1 cellular context compared by ENCODE assay signal in the genomic region with DNA sequence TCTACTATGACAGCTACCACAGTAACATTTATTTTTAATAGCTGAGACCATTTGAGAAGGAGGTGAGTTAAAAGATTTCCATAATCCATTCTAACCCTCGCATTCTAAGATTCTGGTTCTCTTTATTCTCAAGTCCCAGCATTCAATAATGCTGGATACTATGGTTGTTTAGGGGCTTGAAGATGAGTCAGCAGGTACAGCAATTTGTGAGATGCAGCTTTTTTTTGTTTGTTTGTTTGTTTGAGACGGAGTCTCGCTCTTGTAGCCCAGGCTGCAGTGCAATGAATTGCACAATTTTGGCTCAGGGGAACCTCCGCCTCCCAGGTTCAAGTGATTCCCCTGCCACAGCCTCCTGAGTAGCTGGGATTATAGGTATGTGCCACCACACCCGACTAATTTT.
TF ChIP-seq lines count a peak whose summit lies in the region.

No MANE protein-coding gene starts in this region.

TF ChIP-seq in HEK293, 187 proteins besides CTCF, POLR2A, EP300 and RAD21 (continued from another document):
- TF ChIP-seq ZNF214 (tag by site-specific recombination; IDR thresholded peaks at IDR 0.05; ENCODE audit: borderline replicate concordance) (no peak), ZNF114 (tag by site-specific recombination; IDR thresholded peaks at IDR 0.05) (no peak), GLIS1 (tag by site-specific recombination; IDR thresholded peaks at IDR 0.05) (0 out of 2 replicates have a peak, but pooled peaks have one; percentile 11), ZNF473 (tag by site-specific recombination; IDR thresholded peaks at IDR 0.05) (no peak), ZNF416 (tag by site-specific recombination; IDR thresholded peaks at IDR 0.05) (no peak), ZNF350 (tag by site-specific recombination; IDR thresholded peaks at IDR 0.05) (no peak), OSR2 (tag by site-specific recombination; IDR thresholded peaks at IDR 0.05) (no peak), ZNF560 (tag by site-specific recombination; IDR thresholded peaks at IDR 0.05; ENCODE audit: borderline replicate concordance) (no peak), ZNF140 (tag by site-specific recombination; IDR thresholded peaks at IDR 0.05) (no peak), ZNF112 (tag by site-specific recombination; IDR thresholded peaks at IDR 0.05) (no peak), KLF10 (tag by site-specific recombination; IDR thresholded peaks at IDR 0.05) (no peak), ZFP41 (tag by site-specific recombination; IDR thresholded peaks at IDR 0.05; ENCODE audit: borderline replicate concordance) (no peak)
- TF ChIP-seq, protein P1, sequence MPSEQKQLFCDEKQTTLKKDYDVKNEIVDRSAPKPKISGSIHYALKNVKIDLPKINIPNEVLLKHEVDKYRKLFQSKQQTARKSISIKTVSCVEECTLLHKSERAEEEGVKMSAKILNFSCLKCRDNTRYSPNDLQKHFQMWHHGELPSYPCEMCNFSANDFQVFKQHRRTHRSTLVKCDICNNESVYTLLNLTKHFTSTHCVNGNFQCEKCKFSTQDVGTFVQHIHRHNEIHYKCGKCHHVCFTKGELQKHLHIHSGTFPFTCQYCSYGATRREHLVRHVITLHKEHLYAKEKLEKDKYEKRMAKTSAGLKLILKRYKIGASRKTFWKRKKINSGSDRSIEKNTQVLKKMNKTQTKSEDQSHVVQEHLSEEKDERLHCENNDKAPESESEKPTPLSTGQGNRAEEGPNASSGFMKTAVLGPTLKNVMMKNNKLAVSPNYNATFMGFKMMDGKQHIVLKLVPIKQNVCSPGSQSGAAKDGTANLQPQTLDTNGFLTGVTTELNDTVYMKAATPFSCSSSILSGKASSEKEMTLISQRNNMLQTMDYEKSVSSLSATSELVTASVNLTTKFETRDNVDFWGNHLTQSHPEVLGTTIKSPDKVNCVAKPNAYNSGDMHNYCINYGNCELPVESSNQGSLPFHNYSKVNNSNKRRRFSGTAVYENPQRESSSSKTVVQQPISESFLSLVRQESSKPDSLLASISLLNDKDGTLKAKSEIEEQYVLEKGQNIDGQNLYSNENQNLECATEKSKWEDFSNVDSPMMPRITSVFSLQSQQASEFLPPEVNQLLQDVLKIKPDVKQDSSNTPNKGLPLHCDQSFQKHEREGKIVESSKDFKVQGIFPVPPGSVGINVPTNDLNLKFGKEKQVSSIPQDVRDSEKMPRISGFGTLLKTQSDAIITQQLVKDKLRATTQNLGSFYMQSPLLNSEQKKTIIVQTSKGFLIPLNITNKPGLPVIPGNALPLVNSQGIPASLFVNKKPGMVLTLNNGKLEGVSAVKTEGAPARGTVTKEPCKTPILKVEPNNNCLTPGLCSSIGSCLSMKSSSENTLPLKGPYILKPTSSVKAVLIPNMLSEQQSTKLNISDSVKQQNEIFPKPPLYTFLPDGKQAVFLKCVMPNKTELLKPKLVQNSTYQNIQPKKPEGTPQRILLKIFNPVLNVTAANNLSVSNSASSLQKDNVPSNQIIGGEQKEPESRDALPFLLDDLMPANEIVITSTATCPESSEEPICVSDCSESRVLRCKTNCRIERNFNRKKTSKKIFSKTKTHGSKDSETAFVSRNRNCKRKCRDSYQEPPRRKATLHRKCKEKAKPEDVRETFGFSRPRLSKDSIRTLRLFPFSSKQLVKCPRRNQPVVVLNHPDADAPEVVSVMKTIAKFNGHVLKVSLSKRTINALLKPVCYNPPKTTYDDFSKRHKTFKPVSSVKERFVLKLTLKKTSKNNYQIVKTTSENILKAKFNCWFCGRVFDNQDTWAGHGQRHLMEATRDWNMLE (tag by site-specific recombination; conservative IDR thresholded peaks at IDR 0.05; ENCODE audit: low read depth) = no peak
- TF ChIP-seq, protein P2, sequence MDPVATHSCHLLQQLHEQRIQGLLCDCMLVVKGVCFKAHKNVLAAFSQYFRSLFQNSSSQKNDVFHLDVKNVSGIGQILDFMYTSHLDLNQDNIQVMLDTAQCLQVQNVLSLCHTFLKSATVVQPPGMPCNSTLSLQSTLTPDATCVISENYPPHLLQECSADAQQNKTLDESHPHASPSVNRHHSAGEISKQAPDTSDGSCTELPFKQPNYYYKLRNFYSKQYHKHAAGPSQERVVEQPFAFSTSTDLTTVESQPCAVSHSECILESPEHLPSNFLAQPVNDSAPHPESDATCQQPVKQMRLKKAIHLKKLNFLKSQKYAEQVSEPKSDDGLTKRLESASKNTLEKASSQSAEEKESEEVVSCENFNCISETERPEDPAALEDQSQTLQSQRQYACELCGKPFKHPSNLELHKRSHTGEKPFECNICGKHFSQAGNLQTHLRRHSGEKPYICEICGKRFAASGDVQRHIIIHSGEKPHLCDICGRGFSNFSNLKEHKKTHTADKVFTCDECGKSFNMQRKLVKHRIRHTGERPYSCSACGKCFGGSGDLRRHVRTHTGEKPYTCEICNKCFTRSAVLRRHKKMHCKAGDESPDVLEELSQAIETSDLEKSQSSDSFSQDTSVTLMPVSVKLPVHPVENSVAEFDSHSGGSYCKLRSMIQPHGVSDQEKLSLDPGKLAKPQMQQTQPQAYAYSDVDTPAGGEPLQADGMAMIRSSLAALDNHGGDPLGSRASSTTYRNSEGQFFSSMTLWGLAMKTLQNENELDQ (tag by site-specific recombination; IDR thresholded peaks at IDR 0.05; ENCODE audit: low read depth) = no peak
- TF ChIP-seq, protein P3, sequence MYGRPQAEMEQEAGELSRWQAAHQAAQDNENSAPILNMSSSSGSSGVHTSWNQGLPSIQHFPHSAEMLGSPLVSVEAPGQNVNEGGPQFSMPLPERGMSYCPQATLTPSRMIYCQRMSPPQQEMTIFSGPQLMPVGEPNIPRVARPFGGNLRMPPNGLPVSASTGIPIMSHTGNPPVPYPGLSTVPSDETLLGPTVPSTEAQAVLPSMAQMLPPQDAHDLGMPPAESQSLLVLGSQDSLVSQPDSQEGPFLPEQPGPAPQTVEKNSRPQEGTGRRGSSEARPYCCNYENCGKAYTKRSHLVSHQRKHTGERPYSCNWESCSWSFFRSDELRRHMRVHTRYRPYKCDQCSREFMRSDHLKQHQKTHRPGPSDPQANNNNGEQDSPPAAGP (tag by site-specific recombination; IDR thresholded peaks at IDR 0.05) = no peak
- TF ChIP-seq, protein P4, sequence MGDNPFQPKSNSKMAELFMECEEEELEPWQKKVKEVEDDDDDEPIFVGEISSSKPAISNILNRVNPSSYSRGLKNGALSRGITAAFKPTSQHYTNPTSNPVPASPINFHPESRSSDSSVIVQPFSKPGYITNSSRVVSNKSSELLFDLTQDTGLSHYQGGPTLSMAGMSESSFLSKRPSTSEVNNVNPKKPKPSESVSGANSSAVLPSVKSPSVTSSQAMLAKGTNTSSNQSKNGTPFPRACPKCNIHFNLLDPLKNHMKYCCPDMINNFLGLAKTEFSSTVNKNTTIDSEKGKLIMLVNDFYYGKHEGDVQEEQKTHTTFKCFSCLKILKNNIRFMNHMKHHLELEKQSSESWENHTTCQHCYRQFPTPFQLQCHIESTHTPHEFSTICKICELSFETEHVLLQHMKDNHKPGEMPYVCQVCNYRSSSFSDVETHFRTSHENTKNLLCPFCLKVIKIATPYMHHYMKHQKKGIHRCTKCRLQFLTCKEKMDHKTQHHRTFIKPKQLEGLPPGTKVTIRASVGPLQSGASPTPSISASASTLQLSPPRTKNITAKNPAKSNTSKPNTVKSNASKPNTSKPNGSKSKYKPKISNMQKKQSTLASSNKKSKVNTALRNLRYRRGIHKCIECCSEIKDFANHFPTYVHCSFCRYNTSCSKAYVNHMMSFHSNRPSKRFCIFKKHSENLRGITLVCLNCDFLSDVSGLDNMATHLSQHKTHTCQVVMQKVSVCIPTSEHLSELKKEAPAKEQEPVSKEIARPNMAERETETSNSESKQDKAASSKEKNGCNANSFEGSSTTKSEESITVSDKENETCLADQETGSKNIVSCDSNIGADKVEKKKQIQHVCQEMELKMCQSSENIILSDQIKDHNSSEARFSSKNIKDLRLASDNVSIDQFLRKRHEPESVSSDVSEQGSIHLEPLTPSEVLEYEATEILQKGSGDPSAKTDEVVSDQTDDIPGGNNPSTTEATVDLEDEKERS (tag by site-specific recombination; IDR thresholded peaks at IDR 0.05) = no peak
TF ChIP-seq in HEK293: peak in this region for 3.
